ENCODE assay signal across 26 cellular contexts in genomic region chr2:119625226-119625625, GRCh38.
"Had no signal": no experiment of that assay in that cellular context is flagged by ENCODE, and none has a peak within 500 bp of the region (broad histone marks: within the 10 kb centered on the region; RNA-seq: fewer than 3 reads in every experiment).

No MANE protein-coding gene starts in this region.

- H3K4me3 ChIP-seq: stomach, suprapubic skin, testis, thoracic aorta, thyroid gland, tibial artery, tibial nerve, transverse colon, upper lobe of left lung, upper lobe of right lung, uterus, vagina had no signal

- H3K4me1 ChIP-seq: stomach, suprapubic skin, testis, tibial artery, tibial nerve, transverse colon, upper lobe of left lung, upper lobe of right lung, uterus, vagina had no signal

- H3K27ac ChIP-seq: stomach, suprapubic skin, testis, thoracic aorta, thyroid gland, tibial artery, tibial nerve, transverse colon, upper lobe of left lung, upper lobe of right lung, uterus, vagina had no signal

- ATAC-seq: stimulated activated effector memory CD8-positive, alpha-beta T cell treated with anti-CD3 and anti-CD28 coated beads, Interleukin-12 subunit alpha, Interleukin-12 subunit beta, amount 100 ng/mL, for 72 hours; stimulated activated memory B cell treated with anti-CD40 and anti-IgM and Interleukin-4, amounts not matched to agents 10 μg/mL and 1 μg/mL and 100 μg/mL, for 72 hours; stimulated activated naive B cell treated with anti-CD40 and anti-IgM and Interleukin-4, amounts not matched to agents 10 μg/mL and 1 μg/mL and 100 μg/mL, for 72 hours; stimulated activated naive CD8-positive, alpha-beta T cell treated with anti-CD3 and anti-CD28 coated beads, Interleukin-15, amount 100 ng/mL, for 72 hours; stimulated activated naive CD8-positive, alpha-beta T cell treated with anti-CD3 and anti-CD28 coated beads, Interleukin-15, Interleukin-2, amounts not matched to agents 100 U/mL and 50 U/mL, for 24 hours; upper lobe of right lung had no signal

- H3K27me3 ChIP-seq: stomach, suprapubic skin, testis, thyroid gland, tibial artery, tibial nerve, transverse colon, upper lobe of left lung, upper lobe of right lung, uterus, vagina had no signal

- DNase-seq: stimulated activated CD4-positive, alpha-beta T cell treated with anti-CD3 and anti-CD28 coated beads, Interleukin-2, amount 100 ng/mL, for 48 hours; stimulated activated CD4-positive, alpha-beta T cell treated with anti-CD3 and anti-CD28 coated beads, Interleukin-4, amount 100 ng/mL, for 1 hour; stimulated activated CD4-positive, alpha-beta T cell treated with anti-CD3 and anti-CD28 coated beads, Interleukin-4, amount 100 ng/mL, for 24 hours; stimulated activated CD4-positive, alpha-beta T cell treated with anti-CD3 and anti-CD28 coated beads, Interleukin-4, amount 100 ng/mL, for 4 hours; stimulated activated CD8-positive, alpha-beta memory T cell treated with anti-CD3 and anti-CD28 coated beads, Interleukin-4, amount 100 ng/mL, for 48 hours; stimulated activated naive B cell treated with anti-CD40 and anti-IgM and Interleukin-4, amounts not matched to agents 10 μg/mL and 1 μg/mL and 100 μg/mL, for 72 hours; stimulated activated naive CD4-positive, alpha-beta T cell; stimulated activated naive CD4-positive, alpha-beta T cell treated with Interleukin-2 at 50 U/mL for 16 hours; stimulated activated naive CD8-positive, alpha-beta T cell treated with anti-CD3 and anti-CD28 coated beads, Interleukin-15, amount 100 ng/mL, for 72 hours; stimulated activated naive CD8-positive, alpha-beta T cell treated with anti-CD3 and anti-CD28 coated beads, Interleukin-15, Interleukin-2, amounts not matched to agents 100 U/mL and 50 U/mL, for 24 hours; stomach; testis; thyroid gland; tibial artery; transverse colon; trophoblast cell; upper lobe of left lung; upper lobe of right lung; uterus had no signal

- H3K36me3 ChIP-seq: stomach, suprapubic skin, thoracic aorta, thyroid gland, tibial artery, tibial nerve, transverse colon, upper lobe of left lung, upper lobe of right lung, uterus, vagina had no signal

- H3K9me3 ChIP-seq: stomach, suprapubic skin, testis, thoracic aorta, thyroid gland, tibial artery, transverse colon, upper lobe of left lung, upper lobe of right lung, uterus, vagina had no signal

- FAIRE-seq: urothelium cell line had no signal
